8 cellular contexts compared by ENCODE assay signal in genomic region chr3:9769426-9770275, GRCh38. TPM values are rescaled to one million over a fixed set of nuclear protein-coding genes. Genes with fewer than 3 reads are reported as not detected.
DNase-seq lines count a peak whose midpoint lies in the region; ATAC-seq and TF ChIP-seq lines count a peak whose summit lies in the region.

CAMK1 (minus strand) TSS chr3:9769947; CDS start chr3:9767749, 2,198 bp downstream.

- 3% methylated on average over 49 of the region's 49 CpGs for WGBS in right cardiac atrium

- peaks cover 34% of the 10 kb centered on the region for H3K4me1 Mint-ChIP-seq in T-helper 17 cell
- H3K4me1 Mint-ChIP-seq in progenitor cell of endocrine pancreas (ENCODE audit: low read depth): peaks cover 16% of the 10 kb centered on the region

- no peaks in the 10 kb centered on the region for H3K27me3 ChIP-seq in right cardiac atrium (ENCODE audit: control insufficient read depth, insufficient read depth)

- H3K9me3 Mint-ChIP-seq in progenitor cell of endocrine pancreas (ENCODE audit: low read depth): no peaks in the 10 kb centered on the region

- H3K9me3 ChIP-seq in T-helper 17 cell (ENCODE audit: control insufficient read depth, low read length, poor library complexity, severe bottlenecking) (no peaks in the 10 kb centered on the region), right cardiac atrium (ENCODE audit: control insufficient read depth, low read length) (no peaks in the 10 kb centered on the region)

- H3K4me3 ChIP-seq in astrocyte of the cerebellum (ENCODE audit: low read depth, low read length): peak within 1 kb of the TSS; percentile 55
- peak within 1 kb of the TSS; percentile 80 for H3K4me3 ChIP-seq in right cardiac atrium (ENCODE audit: low read length)

- H3K27ac ChIP-seq in right cardiac atrium (ENCODE audit: low read length): peak within 1 kb of the TSS; percentile 80

- ATAC-seq in T-helper 17 cell (peak; percentile 98), right cardiac atrium (peak; percentile 93 to 94), GM19324 (IDR thresholded peaks at IDR 0.05; ENCODE audit: low FRiP score, unreplicated experiment) (no peak)

- H3K4me3 Mint-ChIP-seq in T-helper 17 cell (peak within 1 kb of the TSS; percentile 86), progenitor cell of endocrine pancreas (ENCODE audit: low read depth) (peak within 1 kb of the TSS; percentile 80)

- H3K27ac Mint-ChIP-seq in T-helper 17 cell: peak within 1 kb of the TSS; percentile 79
- peak within 1 kb of the TSS; percentile 85 for H3K27ac Mint-ChIP-seq in progenitor cell of endocrine pancreas

- H3K4me1 ChIP-seq in right cardiac atrium (ENCODE audit: control insufficient read depth, insufficient read depth, low read length): peaks cover 5% of the 10 kb centered on the region

- H3K27me3 Mint-ChIP-seq in T-helper 17 cell (no peaks in the 10 kb centered on the region), progenitor cell of endocrine pancreas (no peaks in the 10 kb centered on the region)

- in situ Hi-C loops in astrocyte of the cerebellum (cut with HindIII; ENCODE audit: low sequenced_read_pairs): no loop called here

- DNase-seq in NCI-H748 (lab: John Stamatoyannopoulos, UW; ENCODE audit: unreplicated experiment) (peak; percentile 51), NCI-H748 treated with DMSO at 0.1 percent for 48 hours (lab: John Stamatoyannopoulos, UW) (no peak), HK-2 (ENCODE audit: unreplicated experiment) (peak; percentile 71), T-helper 17 cell (peak; percentile 39 to 46 (median 44)), astrocyte of the cerebellum (ENCODE audit: low read depth) (no peak), right cardiac atrium (peak; percentile 88 to 95 (median 95)), progenitor cell of endocrine pancreas (ENCODE audit: low spot score, unreplicated experiment) (peak; percentile 54)

- no peak for TF ChIP-seq CTCF in astrocyte of the cerebellum (IDR thresholded peaks at IDR 0.05; ENCODE audit: low read depth, low read length, missing control alignments)
- TF ChIP-seq CTCF in progenitor cell of endocrine pancreas (IDR thresholded peaks at IDR 0.05; ENCODE audit: unreplicated experiment): no peak

- H3K36me3 Mint-ChIP-seq in T-helper 17 cell (ENCODE audit: low read depth): no peaks in the 10 kb centered on the region
- peaks cover 2% of the 10 kb centered on the region for H3K36me3 Mint-ChIP-seq in progenitor cell of endocrine pancreas (ENCODE audit: insufficient read depth)

- intact Hi-C loops in right cardiac atrium (cut with DNase I): no loop called here

RNA-seq across cellular contexts. Expression of gene CAMK1, which starts in this region (rescaled TPM):
- total RNA-seq in T-helper 17 cell (1 to 10 TPM; 1.9 to 2.2 TPM), right cardiac atrium (10 to 100 TPM; 20.1 to 24.9 (median 21.0) TPM), progenitor cell of endocrine pancreas (16.9 and 17.1 TPM in 2 replicates)
- 22.1 TPM for polyA plus RNA-seq in right cardiac atrium

Comparison
In these comparisons a context has a peak if more than half of its experiments do, and no peak if none do; other contexts are left out.
1. DNase-seq: peak in NCI-H748 (single experiment), HK-2 (single experiment), T-helper 17 cell (3 of 3), right cardiac atrium (3 of 3) and progenitor cell of endocrine pancreas (single experiment); none in NCI-H748 treated with DMSO at 0.1 percent for 48 hours (single experiment) and astrocyte of the cerebellum (single experiment).